9 cellular contexts compared by ENCODE assay signal in genomic region chr14:64726585-64726890, GRCh38. TPM values are rescaled to one million over a fixed set of nuclear protein-coding genes. Genes with fewer than 3 reads are reported as not detected.
DNase-seq lines count a peak whose midpoint lies in the region; ATAC-seq and TF ChIP-seq lines count a peak whose summit lies in the region.
"Had no signal": no experiment of that assay in that cellular context is flagged by ENCODE, and none has a peak within 500 bp of the region (broad histone marks: within the 10 kb centered on the region; RNA-seq: fewer than 3 reads in every experiment).

No MANE protein-coding gene starts in this region.

- peak in 1 of 5 donors; percentile 45 for DNase-seq in CD8-positive, alpha-beta memory T cell
- DNase-seq in activated CD4-positive, alpha-beta T cell treated with anti-CD3 and anti-CD28 coated beads, Interleukin-2, amount 50 U/mL, for 48 hours, result peak; percentile 51 to 68
- DNase-seq in left lung, result no peak
- DNase-seq in Kasumi-1 (lab: John Stamatoyannopoulos, UW), result no peak
- no peak for DNase-seq in NCI-H2227 treated with DMSO at 0.1 percent for 48 hours (lab: John Stamatoyannopoulos, UW)
- no peak for DNase-seq in activated CD8-positive, alpha-beta memory T cell treated with anti-CD3 and anti-CD28 coated beads, Interleukin-2, amount 50 U/mL, for 4 hours

- H3K36me3 Mint-ChIP-seq in CD8-positive, alpha-beta memory T cell, result peaks cover 0 to 6% (median 2%) of the 10 kb centered on the region in 3 donors
- H3K36me3 Mint-ChIP-seq: activated naive CD4-positive, alpha-beta T cell treated with anti-CD3 and anti-CD28 coated beads, Interleukin-2, amount 50 U/mL, for 24 hours had no signal

- H3K27me3 Mint-ChIP-seq in CD8-positive, alpha-beta memory T cell, result no peaks in the 10 kb centered on the region
- H3K27me3 Mint-ChIP-seq: activated naive CD4-positive, alpha-beta T cell treated with anti-CD3 and anti-CD28 coated beads, Interleukin-2, amount 50 U/mL, for 24 hours had no signal

- H3K9me3 Mint-ChIP-seq in CD8-positive, alpha-beta memory T cell, result no peaks in the 10 kb centered on the region
- H3K9me3 Mint-ChIP-seq: activated naive CD4-positive, alpha-beta T cell treated with anti-CD3 and anti-CD28 coated beads, Interleukin-2, amount 50 U/mL, for 24 hours had no signal

- H3K4me3 ChIP-seq in CD8-positive, alpha-beta memory T cell (ENCODE audit: low read length), result no peak overlapping the region
- H3K4me3 ChIP-seq in left lung, result no peak overlapping the region

- ATAC-seq in HG02798 (IDR thresholded peaks at IDR 0.05; ENCODE audit: poor library complexity, unreplicated experiment) (peak; percentile 54), left lung (peak; percentile 58), HG02885 (IDR thresholded peaks at IDR 0.05; ENCODE audit: poor library complexity, unreplicated experiment) (no peak)

- POLR2A ChIA-PET in CD8-positive, alpha-beta memory T cell (lab: Charles Lee), result no interaction called here

- no peaks in the 10 kb centered on the region for H3K36me3 ChIP-seq in CD8-positive, alpha-beta memory T cell (ENCODE audit: insufficient read depth, low read length)
- H3K36me3 ChIP-seq in left lung, result peaks cover 0 to 29% of the 10 kb centered on the region in 2 donors

- H3K4me1 ChIP-seq in CD8-positive, alpha-beta memory T cell (ENCODE audit: insufficient read depth, low read length), result peaks cover 87% of the 10 kb centered on the region
- peaks cover 6 to 37% of the 10 kb centered on the region in 2 donors for H3K4me1 ChIP-seq in left lung

- intact Hi-C loops in left lung (cut with DNase I), result no loop called here

- H3K4me3 Mint-ChIP-seq in CD8-positive, alpha-beta memory T cell, result peak overlapping the region in 5 of 7 donors; percentile 15 to 81 (median 55)

- no peaks in the 10 kb centered on the region for H3K9me3 ChIP-seq in CD8-positive, alpha-beta memory T cell (ENCODE audit: low read length)
- no peaks in the 10 kb centered on the region for H3K9me3 ChIP-seq in left lung

- H3K27me3 ChIP-seq in CD8-positive, alpha-beta memory T cell (ENCODE audit: insufficient read depth, low read length, poor library complexity, severe bottlenecking), result no peaks in the 10 kb centered on the region
- no peaks in the 10 kb centered on the region for H3K27me3 ChIP-seq in left lung

- CTCF ChIA-PET in CD8-positive, alpha-beta memory T cell (lab: Charles Lee), result no interaction called here

- no peak overlapping the region for H3K27ac ChIP-seq in CD8-positive, alpha-beta memory T cell (ENCODE audit: low read depth, low read length)
- no peak overlapping the region for H3K27ac ChIP-seq in left lung

- peaks cover 85 to 94% (median 91%) of the 10 kb centered on the region in 3 donors for H3K4me1 Mint-ChIP-seq in CD8-positive, alpha-beta memory T cell

- peak overlapping the region in 7 of 8 donors; percentile 23 to 99 (median 89) for H3K27ac Mint-ChIP-seq in CD8-positive, alpha-beta memory T cell
- H3K27ac Mint-ChIP-seq: activated naive CD4-positive, alpha-beta T cell treated with anti-CD3 and anti-CD28 coated beads, Interleukin-2, amount 50 U/mL, for 24 hours had no signal

- no peak for TF ChIP-seq CTCF in left lung (IDR thresholded peaks at IDR 0.05)

RNA-seq across cellular contexts. Expression of gene PLEKHG3, which starts 22.3 kb away (rescaled TPM):
- 1 to 10 TPM; 4.9 to 5.0 TPM for total RNA-seq in CD8-positive, alpha-beta memory T cell
- polyA plus RNA-seq in CD8-positive, alpha-beta memory T cell, result 61.1 TPM
- total RNA-seq in left lung, result 10 to 100 TPM; 31.9 to 34.3 TPM

Comparison
In these comparisons a context has a peak if more than half of its experiments do, and no peak if none do; other contexts are left out.
1. DNase-seq: peak in activated CD4-positive, alpha-beta T cell treated with anti-CD3 and anti-CD28 coated beads, Interleukin-2, amount 50 U/mL, for 48 hours (2 of 2); none in left lung (0 of 2), Kasumi-1 (0 of 2), NCI-H2227 treated with DMSO at 0.1 percent for 48 hours (single experiment) and activated CD8-positive, alpha-beta memory T cell treated with anti-CD3 and anti-CD28 coated beads, Interleukin-2, amount 50 U/mL, for 4 hours (single experiment).
2. RNA of gene PLEKHG3, which starts 22.3 kb away (total RNA-seq): 31.9 to 34.3 TPM in left lung; 4.9 to 5.0 TPM in CD8-positive, alpha-beta memory T cell; every median in the first group is over 4 times any median in the second.